ENCODE assay signal across 18 cellular contexts in the genomic region with DNA sequence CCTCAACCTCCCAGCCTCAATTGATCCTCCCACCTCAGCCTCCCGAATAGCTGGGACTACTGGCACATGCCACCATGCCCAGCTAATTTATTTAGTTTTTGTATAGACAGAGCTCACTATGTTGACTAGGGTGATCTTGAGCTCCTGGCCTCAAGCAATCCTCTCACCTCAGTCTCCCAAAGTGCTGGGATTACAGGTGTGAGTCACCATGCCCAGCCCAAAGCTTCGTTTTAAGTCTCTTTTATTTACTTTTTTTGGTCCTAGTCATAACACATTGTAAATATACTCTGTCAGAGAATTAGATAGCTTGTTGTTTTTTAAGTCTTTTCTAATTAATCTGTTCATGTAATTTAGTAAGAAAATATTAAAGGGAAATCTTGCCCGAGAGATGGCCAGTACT. TPM values are rescaled to one million over a fixed set of nuclear protein-coding genes. Genes with fewer than 3 reads are reported as not detected.
DNase-seq lines count a peak whose midpoint lies in the region; FAIRE-seq and TF ChIP-seq lines count a peak whose summit lies in the region.
"Had no signal": no experiment of that assay in that cellular context is flagged by ENCODE, and none has a peak within 500 bp of the region (broad histone marks: within the 10 kb centered on the region; RNA-seq: fewer than 3 reads in every experiment).

No MANE protein-coding gene starts in this region.

- no peak for TF ChIP-seq POLR2A in stomach (IDR thresholded peaks at IDR 0.05)

- H3K27me3 Mint-ChIP-seq in activated naive CD8-positive, alpha-beta T cell treated with anti-CD3 and anti-CD28 coated beads for 36 hours, result no peaks in the 10 kb centered on the region
- H3K27me3 Mint-ChIP-seq: CD4-positive, CD25-positive, alpha-beta regulatory T cell had no signal

- H3K4me3 ChIP-seq in bronchial epithelial cell (ENCODE audit: low read depth, low read length) (no peak overlapping the region), stomach (no peak overlapping the region), SK-N-SH (ENCODE audit: low read depth in 2 of 2, low read length in 1 of 2) (no peak overlapping the region)
- H3K4me3 ChIP-seq: GM12878, GM23248, HAP-1 had no signal

- WGBS in stomach, 5 donors, result 62 to 75% (median 73%) methylated on average over 3 of the region's 3 CpGs
- 91% methylated on average over 3 of the region's 3 CpGs for WGBS in SK-N-SH (ENCODE audit: low lambda C conversion rate)

- H3F3A ChIP-seq in SK-N-SH (replicated peaks; ENCODE audit: insufficient read depth), result no peaks in the 10 kb centered on the region

- H3K27me3 ChIP-seq in bronchial epithelial cell (ENCODE audit: control insufficient read depth, insufficient read depth, low read length) (no peaks in the 10 kb centered on the region), stomach (no peaks in the 10 kb centered on the region), SK-N-SH (ENCODE audit: insufficient read depth) (no peaks in the 10 kb centered on the region)

- H3K4me2 ChIP-seq in SK-N-SH, result no peak overlapping the region

- H2AFZ ChIP-seq in SK-N-SH (ENCODE audit: low read depth), result no peak overlapping the region
- H2AFZ ChIP-seq: GM23248 had no signal

- H3K36me3 ChIP-seq in bronchial epithelial cell (ENCODE audit: control insufficient read depth, insufficient read depth, low read length) (no peaks in the 10 kb centered on the region), stomach (no peaks in the 10 kb centered on the region), SK-N-SH (replicated peaks in 1 of 2; ENCODE audit: control insufficient read depth in 1 of 2, insufficient read depth in 2 of 2, low read length in 1 of 2) (no peaks in the 10 kb centered on the region)
- H3K36me3 ChIP-seq: HAP-1 had no signal

- TF ChIP-seq EP300 in stomach (IDR thresholded peaks at IDR 0.05), result no peak
- TF ChIP-seq EP300 in SK-N-SH (IDR thresholded peaks at IDR 0.05; ENCODE audit: borderline replicate concordance in 1 of 2, low read depth in 1 of 2, low read length in 1 of 2), result no peak

- no peak for FAIRE-seq in bronchial epithelial cell (lab: Jason Lieb, UNC)

- no peak overlapping the region for H3K9ac ChIP-seq in SK-N-SH
- H3K9ac ChIP-seq: GM23248 had no signal

- H3K4me3 Mint-ChIP-seq in activated naive CD8-positive, alpha-beta T cell treated with anti-CD3 and anti-CD28 coated beads for 36 hours, result no peak overlapping the region
- H3K4me3 Mint-ChIP-seq: CD4-positive, CD25-positive, alpha-beta regulatory T cell had no signal

- H3K4me1 ChIP-seq in stomach (peaks cover 0 to 10% (median 3%) of the 10 kb centered on the region in 4 donors), SK-N-SH (ENCODE audit: control insufficient read depth in 1 of 2, insufficient read depth in 2 of 2, low read depth in 1 of 2, low read length in 1 of 2) (no peaks in the 10 kb centered on the region)
- H3K4me1 ChIP-seq: HAP-1 had no signal

- H3K9me3 Mint-ChIP-seq in activated naive CD8-positive, alpha-beta T cell treated with anti-CD3 and anti-CD28 coated beads for 36 hours, result no peaks in the 10 kb centered on the region

- no peaks in the 10 kb centered on the region for H3K4me1 Mint-ChIP-seq in activated naive CD8-positive, alpha-beta T cell treated with anti-CD3 and anti-CD28 coated beads for 36 hours
- H3K4me1 Mint-ChIP-seq: CD4-positive, CD25-positive, alpha-beta regulatory T cell had no signal

- H3K9me3 ChIP-seq in stomach, result no peaks in the 10 kb centered on the region
- no peaks in the 10 kb centered on the region for H3K9me3 ChIP-seq in SK-N-SH
- H3K9me3 ChIP-seq: HAP-1 had no signal

- no peak for TF ChIP-seq RAD21 in SK-N-SH (IDR thresholded peaks at IDR 0.05; ENCODE audit: low read length)

- no peak overlapping the region for H3K27ac Mint-ChIP-seq in activated naive CD8-positive, alpha-beta T cell treated with anti-CD3 and anti-CD28 coated beads for 36 hours

- H3K79me2 ChIP-seq in SK-N-SH (ENCODE audit: insufficient read depth), result no peaks in the 10 kb centered on the region

- CTCF ChIA-PET in SK-N-SH (lab: Yijun Ruan, JAX), result interaction anchor here (1.4 kb wide), 1 partner anchor 11 kb away, joined by 3 read pairs; no protein-coding TSS in a partner anchor

- POLR2A ChIA-PET in SK-N-SH (lab: Yijun Ruan, JAX), result no interaction called here

- peak overlapping the region in 4 of 5 donors; percentile 34 to 74 (median 67) for H3K27ac ChIP-seq in stomach
- H3K27ac ChIP-seq in SK-N-SH (ENCODE audit: low read depth in 2 of 2, low read length in 1 of 2), result no peak overlapping the region
- H3K27ac ChIP-seq: GM23248, HL-60 had no signal

- TF ChIP-seq CTCF in bronchial epithelial cell (IDR thresholded peaks at IDR 0.05; ENCODE audit: insufficient read depth, low read length, severe bottlenecking), result no peak
- no peak for TF ChIP-seq CTCF in stomach (IDR thresholded peaks at IDR 0.05)
- no peak for TF ChIP-seq CTCF in SK-N-SH (IDR thresholded peaks at IDR 0.05)

- no peaks in the 10 kb centered on the region for H4K20me1 ChIP-seq in SK-N-SH (ENCODE audit: insufficient read depth)

- no peaks in the 10 kb centered on the region for H3K9me2 ChIP-seq in SK-N-SH

- no peaks in the 10 kb centered on the region for H3K36me3 Mint-ChIP-seq in activated naive CD8-positive, alpha-beta T cell treated with anti-CD3 and anti-CD28 coated beads for 36 hours
- H3K36me3 Mint-ChIP-seq: CD4-positive, CD25-positive, alpha-beta regulatory T cell had no signal

- DNase-seq in Daoy (ENCODE audit: low read depth), result peak; percentile 28
- DNase-seq in LoVo (ENCODE audit: low spot score), result peak; percentile 42
- DNase-seq in bronchial epithelial cell (ENCODE audit: low read depth), result peak; percentile 63
- no peak for DNase-seq in stomach
- no peak for DNase-seq in activated CD4-positive, alpha-beta T cell treated with anti-CD3 and anti-CD28 coated beads, Interleukin-2, amount 50 U/mL, for 1 hour
- DNase-seq in SK-N-SH, result no peak
- no peak for DNase-seq in activated naive CD8-positive, alpha-beta T cell treated with anti-CD3 and anti-CD28 coated beads for 36 hours
- DNase-seq: CD4-positive, CD25-positive, alpha-beta regulatory T cell; COR-L47; DMS 273 treated with DMSO at 0.1 percent for 48 hours; GM23248; KG1; NCI-H1694; NCI-H526; SHP77 treated with DMSO at 0.1 percent for 48 hours had no signal

- intact Hi-C loops in stomach (cut with DNase I; ENCODE audit: low total_unique reads), result no loop called here

TF ChIP-seq in SK-N-SH, 30 proteins besides CTCF, POLR2A, EP300 and RAD21 (continues in another document):
- TF ChIP-seq GABPA (IDR thresholded peaks at IDR 0.05; ENCODE audit: low read depth) (no peak), JUND (IDR thresholded peaks at IDR 0.05) (no peak), RFX5 (IDR thresholded peaks at IDR 0.05; ENCODE audit: low read length) (no peak), FOXJ3 (CRISPR knock-in tag; IDR thresholded peaks at IDR 0.05) (no peak), TEAD4 (IDR thresholded peaks at IDR 0.05; ENCODE audit: borderline replicate concordance, insufficient read depth) (no peak), NFIC (IDR thresholded peaks at IDR 0.05; ENCODE audit: borderline replicate concordance) (no peak), FOXM1 (IDR thresholded peaks at IDR 0.05; ENCODE audit: low read depth) (no peak), TAF1 (IDR thresholded peaks at IDR 0.05; ENCODE audit: borderline replicate concordance, low read depth, low read length) (no peak), NRF1 (IDR thresholded peaks at IDR 0.05; ENCODE audit: low read depth, low read length) (no peak)
- TF ChIP-seq, protein P1, sequence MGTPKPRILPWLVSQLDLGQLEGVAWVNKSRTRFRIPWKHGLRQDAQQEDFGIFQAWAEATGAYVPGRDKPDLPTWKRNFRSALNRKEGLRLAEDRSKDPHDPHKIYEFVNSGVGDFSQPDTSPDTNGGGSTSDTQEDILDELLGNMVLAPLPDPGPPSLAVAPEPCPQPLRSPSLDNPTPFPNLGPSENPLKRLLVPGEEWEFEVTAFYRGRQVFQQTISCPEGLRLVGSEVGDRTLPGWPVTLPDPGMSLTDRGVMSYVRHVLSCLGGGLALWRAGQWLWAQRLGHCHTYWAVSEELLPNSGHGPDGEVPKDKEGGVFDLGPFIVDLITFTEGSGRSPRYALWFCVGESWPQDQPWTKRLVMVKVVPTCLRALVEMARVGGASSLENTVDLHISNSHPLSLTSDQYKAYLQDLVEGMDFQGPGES (IDR thresholded peaks at IDR 0.05; ENCODE audit: low read depth, low read length), result no peak
- TF ChIP-seq, protein P2, sequence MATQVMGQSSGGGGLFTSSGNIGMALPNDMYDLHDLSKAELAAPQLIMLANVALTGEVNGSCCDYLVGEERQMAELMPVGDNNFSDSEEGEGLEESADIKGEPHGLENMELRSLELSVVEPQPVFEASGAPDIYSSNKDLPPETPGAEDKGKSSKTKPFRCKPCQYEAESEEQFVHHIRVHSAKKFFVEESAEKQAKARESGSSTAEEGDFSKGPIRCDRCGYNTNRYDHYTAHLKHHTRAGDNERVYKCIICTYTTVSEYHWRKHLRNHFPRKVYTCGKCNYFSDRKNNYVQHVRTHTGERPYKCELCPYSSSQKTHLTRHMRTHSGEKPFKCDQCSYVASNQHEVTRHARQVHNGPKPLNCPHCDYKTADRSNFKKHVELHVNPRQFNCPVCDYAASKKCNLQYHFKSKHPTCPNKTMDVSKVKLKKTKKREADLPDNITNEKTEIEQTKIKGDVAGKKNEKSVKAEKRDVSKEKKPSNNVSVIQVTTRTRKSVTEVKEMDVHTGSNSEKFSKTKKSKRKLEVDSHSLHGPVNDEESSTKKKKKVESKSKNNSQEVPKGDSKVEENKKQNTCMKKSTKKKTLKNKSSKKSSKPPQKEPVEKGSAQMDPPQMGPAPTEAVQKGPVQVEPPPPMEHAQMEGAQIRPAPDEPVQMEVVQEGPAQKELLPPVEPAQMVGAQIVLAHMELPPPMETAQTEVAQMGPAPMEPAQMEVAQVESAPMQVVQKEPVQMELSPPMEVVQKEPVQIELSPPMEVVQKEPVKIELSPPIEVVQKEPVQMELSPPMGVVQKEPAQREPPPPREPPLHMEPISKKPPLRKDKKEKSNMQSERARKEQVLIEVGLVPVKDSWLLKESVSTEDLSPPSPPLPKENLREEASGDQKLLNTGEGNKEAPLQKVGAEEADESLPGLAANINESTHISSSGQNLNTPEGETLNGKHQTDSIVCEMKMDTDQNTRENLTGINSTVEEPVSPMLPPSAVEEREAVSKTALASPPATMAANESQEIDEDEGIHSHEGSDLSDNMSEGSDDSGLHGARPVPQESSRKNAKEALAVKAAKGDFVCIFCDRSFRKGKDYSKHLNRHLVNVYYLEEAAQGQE (IDR thresholded peaks at IDR 0.05; ENCODE audit: low read depth, low read length), result no peak

RNA-seq across cellular contexts. Expression of a gene that starts 42.8 kb away (rescaled TPM):
- 12.7 and 19.3 TPM in 2 replicates for total RNA-seq in Daoy (2014; rRNA removed; shearing (Covaris generic))
- total RNA-seq in bronchial epithelial cell (25.8 and 37.6 TPM in 2 replicates), stomach (10 to 100 TPM in 2 of 5 donors, 1 to 10 TPM in 3; 4.1 to 52.5 (median 5.8) TPM)
- polyA plus RNA-seq in stomach (10 to 100 TPM in 2 of 3 donors, 1 to 10 TPM in 1; 7.6 to 20.9 (median 11.5) TPM), SK-N-SH (2012; rRNA removed) (10.1 and 10.6 TPM in 2 replicates)
- 8.2 and 10.3 TPM in 2 replicates for polyA plus RNA-seq in SK-N-SH (2012; cell fraction: cytosol; rRNA removed)
- 3.1 and 5.7 TPM in 2 replicates for polyA plus RNA-seq in SK-N-SH (2012; cell fraction: nucleus; rRNA removed)
- not detected for total RNA-seq in activated naive CD8-positive, alpha-beta T cell treated with anti-CD3 and anti-CD28 coated beads for 36 hours

Comparison
In these comparisons a context has a peak if more than half of its experiments do, and no peak if none do; other contexts are left out.
1. DNase-seq: peak in Daoy (single experiment), LoVo (single experiment) and bronchial epithelial cell (single experiment); none in stomach (single experiment), activated CD4-positive, alpha-beta T cell treated with anti-CD3 and anti-CD28 coated beads, Interleukin-2, amount 50 U/mL, for 1 hour (single experiment), SK-N-SH (single experiment) and activated naive CD8-positive, alpha-beta T cell treated with anti-CD3 and anti-CD28 coated beads for 36 hours (single experiment).
2. H3K27ac ChIP-seq: peak in stomach (4 of 5); none in SK-N-SH (0 of 2).
3. RNA of a gene that starts 42.8 kb away (total RNA-seq): 25.8 to 37.6 TPM in bronchial epithelial cell, 12.7 to 19.3 TPM in Daoy and 4.1 to 52.5 TPM in stomach; not detected in activated naive CD8-positive, alpha-beta T cell treated with anti-CD3 and anti-CD28 coated beads for 36 hours; every median in the first group is over 4 times any median in the second.